ENCODE assay signal across 14 cellular contexts in genomic region chr7:98754041-98754479, GRCh38.
A peak's percentile ranks its signal among the peaks of the same experiment; 100 is the strongest.
DNase-seq lines count a peak whose midpoint lies in the region; ATAC-seq and TF ChIP-seq lines count a peak whose summit lies in the region.
"Had no signal": no experiment of that assay in that cellular context is flagged by ENCODE, and none has a peak within 500 bp of the region (broad histone marks: within the 10 kb centered on the region; RNA-seq: fewer than 3 reads in every experiment).

No MANE protein-coding gene starts in this region.

- in situ Hi-C loops in Panc1 (cut with HindIII; ENCODE audit: low pct_unique_long_range_greater_than_20kb, low sequenced_read_pairs): no loop called here

- no peak overlapping the region for H3K9ac ChIP-seq in Karpas-422 (ENCODE audit: low read length)
- H3K9ac ChIP-seq: GM23248 had no signal

- H3K9me2 ChIP-seq in Karpas-422 (replicated peaks; ENCODE audit: insufficient read depth, low read length): no peaks in the 10 kb centered on the region

- CTCF ChIA-PET in Panc1 (lab: Charles Lee): no interaction called here

- H3K4me1 ChIP-seq in Karpas-422 (ENCODE audit: low read length): peaks cover 12% of the 10 kb centered on the region
- no peaks in the 10 kb centered on the region for H3K4me1 ChIP-seq in Panc1 (ENCODE audit: control insufficient read depth, insufficient read depth, low read length)
- H3K4me1 ChIP-seq: body of pancreas, pancreas had no signal

- POLR2A ChIA-PET in Panc1 (lab: Charles Lee): no interaction called here

- H3K4me3 ChIP-seq in Karpas-422 (ENCODE audit: low read length) (no peak overlapping the region), Panc1 (ENCODE audit: low read depth in 2 of 2, low read length in 2 of 2) (no peak overlapping the region)
- H3K4me3 ChIP-seq: body of pancreas, GM23248, left ventricle myocardium inferior, pancreas had no signal

- H3K9me3 ChIP-seq in Karpas-422 (ENCODE audit: low read length): no peaks in the 10 kb centered on the region
- no peaks in the 10 kb centered on the region for H3K9me3 ChIP-seq in Panc1 (ENCODE audit: control insufficient read depth, insufficient read depth, low read depth, low read length)
- H3K9me3 ChIP-seq: body of pancreas, left ventricle myocardium inferior, pancreas had no signal

- H4K20me1 ChIP-seq in Karpas-422 (ENCODE audit: insufficient read depth, low read depth, low read length): peaks cover 3% of the 10 kb centered on the region; the same call in 1 of the 2 replicates

- DNase-seq in DMS153 (lab: John Stamatoyannopoulos, UW) (peak; percentile 76), Karpas-422 (peak; percentile 87), Panc1 (ENCODE audit: low read depth, low spot score) (no peak), kidney tubule cell (ENCODE audit: low spot score) (peak; percentile 15), kidney glomerular epithelial cell (lab: John Stamatoyannopoulos, UW) (no peak)
- DNase-seq: body of pancreas; DMS79 treated with DMSO at 0.1 percent for 48 hours; GM23248; left ventricle myocardium inferior; NCI-H2107; pancreas; stimulated activated CD4-positive, alpha-beta T cell treated with anti-CD3 and anti-CD28 coated beads, Interleukin-4, amount 100 ng/mL, for 24 hours had no signal

- intact Hi-C loops in Panc1 (cut with micrococcal nuclease; ENCODE audit: unreplicated experiment): no loop called here

- H3K27ac ChIP-seq in Karpas-422 (ENCODE audit: low read length) (no peak overlapping the region), Panc1 (ENCODE audit: low read length) (no peak overlapping the region)
- H3K27ac ChIP-seq: body of pancreas, GM23248, left ventricle myocardium inferior, pancreas had no signal

- BruUV-seq in Panc1 (replicated peaks; lab: Mats Ljungman, UMichigan): no TSS peak

- no peaks in the 10 kb centered on the region for H3K79me2 ChIP-seq in Karpas-422 (ENCODE audit: low read length)

- no peak for TF ChIP-seq CTCF in Panc1 (IDR thresholded peaks at IDR 0.05)

- ATAC-seq in Panc1 (peak; percentile 43; the same call in 1 of the 2 replicates), GM21528 (IDR thresholded peaks at IDR 0.05; ENCODE audit: low FRiP score, unreplicated experiment) (no peak), GM18858 (IDR thresholded peaks at IDR 0.05; ENCODE audit: unreplicated experiment) (no peak)
- ATAC-seq: body of pancreas, pancreas had no signal

- no peaks in the 10 kb centered on the region for H3K36me3 ChIP-seq in Karpas-422 (ENCODE audit: insufficient read depth, low read length)
- H3K36me3 ChIP-seq in Panc1 (ENCODE audit: control insufficient read depth, insufficient read depth, low read length): no peaks in the 10 kb centered on the region
- H3K36me3 ChIP-seq: left ventricle myocardium inferior, pancreas had no signal

- no peaks in the 10 kb centered on the region for H3K27me3 ChIP-seq in Karpas-422 (ENCODE audit: low read length)
- H3K27me3 ChIP-seq in Panc1 (ENCODE audit: control insufficient read depth, insufficient read depth, low read length): 0 out of 2 replicates have a peak, but pooled peaks cover 2% of the 10 kb centered on the region
- H3K27me3 ChIP-seq: body of pancreas, pancreas had no signal

- H3K4me2 ChIP-seq in Karpas-422 (ENCODE audit: low read depth, low read length, poor library complexity, severe bottlenecking): no peak overlapping the region

- H2AFZ ChIP-seq in Karpas-422 (ENCODE audit: low read length): no peak overlapping the region
- H2AFZ ChIP-seq: GM23248 had no signal

Comparison
In these comparisons a context has a peak if more than half of its experiments do, and no peak if none do; other contexts are left out.
1. DNase-seq: peak in DMS153 (single experiment), Karpas-422 (single experiment) and kidney tubule cell (single experiment); none in Panc1 (single experiment) and kidney glomerular epithelial cell (single experiment).